In the genomic region with DNA sequence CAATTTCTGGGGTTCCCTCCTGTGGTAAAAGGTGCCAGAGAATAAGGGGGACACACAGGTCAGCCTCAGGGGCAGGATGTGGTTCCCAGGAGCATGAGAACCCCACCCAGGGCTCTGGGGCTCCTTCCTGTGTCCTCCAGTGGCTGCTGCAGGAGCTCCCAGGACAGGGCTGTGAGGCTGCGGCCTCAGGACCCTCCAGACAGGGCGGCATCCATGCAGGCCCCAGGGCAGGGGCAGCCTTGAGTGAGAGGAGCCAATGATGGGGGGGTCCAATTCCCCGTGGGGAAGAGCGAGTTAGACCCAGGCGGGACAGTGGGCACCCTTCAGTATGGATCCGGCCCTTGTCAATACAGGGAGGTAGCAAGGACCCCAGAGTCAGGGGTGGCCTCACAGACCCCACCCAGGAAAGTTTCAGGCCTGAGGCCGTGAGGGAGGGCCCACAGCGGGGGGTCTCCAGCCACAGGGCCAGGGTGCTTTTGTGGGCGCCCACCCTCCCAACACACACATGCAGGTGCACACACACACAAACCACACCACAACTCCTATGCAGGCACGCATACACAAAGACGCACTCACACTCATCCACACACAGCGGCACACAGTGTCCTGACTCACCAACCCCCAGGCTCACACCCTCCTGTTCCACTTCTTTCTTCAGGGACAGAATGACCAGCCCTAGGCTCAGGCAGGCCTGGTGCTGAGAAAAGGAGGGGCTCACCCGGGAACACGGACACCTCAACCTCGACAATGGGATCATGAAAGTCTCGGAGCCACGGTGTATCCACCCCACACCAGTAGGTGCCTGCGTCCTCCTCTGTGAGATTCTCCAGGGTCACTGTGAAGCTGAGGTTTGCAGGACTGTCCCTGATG, we compare ENCODE assay signal across 37 cellular contexts. TPM values are rescaled to one million over a fixed set of nuclear protein-coding genes. Genes with fewer than 3 reads are reported as not detected.
"Had no signal": no experiment of that assay in that cellular context is flagged by ENCODE, and none has a peak within 500 bp of the region (broad histone marks: within the 10 kb centered on the region; RNA-seq: fewer than 3 reads in every experiment).

No MANE protein-coding gene starts in this region.

- H3K9me3 ChIP-seq: ascending aorta, left lung, mucosa of descending colon, right lobe of liver, testis, transverse colon had no signal

- ATAC-seq: esophagus mucosa; stimulated activated naive CD8-positive, alpha-beta T cell treated with anti-CD3 and anti-CD28 coated beads, Interleukin-15, Interleukin-2, amounts not matched to agents 100 U/mL and 50 U/mL, for 24 hours had no signal

- H3K27ac ChIP-seq: ascending aorta, brain microvascular endothelial cell, left lung, right lobe of liver, testis, transverse colon, VCaP had no signal

- H3K36me3 ChIP-seq: ascending aorta, brain microvascular endothelial cell, left lung, right lobe of liver, transverse colon had no signal

- H3K36me3 Mint-ChIP-seq: activated naive CD4-positive, alpha-beta T cell treated with anti-CD3 and anti-CD28 coated beads, Interleukin-2, amount 10 ng/mL, durations not matched to agents 7 days and 5 days; activated naive CD8-positive, alpha-beta T cell treated with anti-CD3 and anti-CD28 coated beads, Interleukin-2, amount 10 ng/mL, durations not matched to agents 7 days and 5 days had no signal

- H3K4me3 Mint-ChIP-seq: activated naive CD4-positive, alpha-beta T cell treated with anti-CD3 and anti-CD28 coated beads, Interleukin-2, amount 10 ng/mL, durations not matched to agents 7 days and 5 days; activated naive CD8-positive, alpha-beta T cell treated with anti-CD3 and anti-CD28 coated beads, Interleukin-2, amount 10 ng/mL, durations not matched to agents 7 days and 5 days; endodermal cell; nephron progenitor cell; T-helper 1 cell treated with Interleukin-12 subunit alpha and Interleukin-12 subunit beta and Interleukin-4 antibody, amounts not matched to agents 30 μg/mL and 1 μg/mL, for 36 hours had no signal

- H3K27ac Mint-ChIP-seq: activated naive CD4-positive, alpha-beta T cell treated with anti-CD3 and anti-CD28 coated beads, Interleukin-2, amount 10 ng/mL, durations not matched to agents 7 days and 5 days; endodermal cell; nephron progenitor cell; T-helper 1 cell treated with Interleukin-12 subunit alpha and Interleukin-12 subunit beta and Interleukin-4 antibody, amounts not matched to agents 30 μg/mL and 1 μg/mL, for 36 hours had no signal

- DNase-seq: activated CD4-positive, alpha-beta T cell treated with anti-CD3 and anti-CD28 coated beads for 4 hours; activated CD4-positive, alpha-beta T cell treated with anti-CD3 and anti-CD28 coated beads, Interleukin-2, amount 50 U/mL, for 4 hours; activated CD8-positive, alpha-beta memory T cell treated with anti-CD3 and anti-CD28 coated beads, Interleukin-2, amount 50 U/mL, for 4 hours; activated gamma-delta T cell; activated naive CD4-positive, alpha-beta T cell treated with anti-CD3 and anti-CD28 coated beads, Interleukin-2, amount 10 ng/mL, durations not matched to agents 7 days and 5 days; activated naive CD8-positive, alpha-beta T cell treated with anti-CD3 and anti-CD28 coated beads, Interleukin-2, amount 10 ng/mL, durations not matched to agents 7 days and 5 days; activated T-cell treated with anti-CD3 and anti-CD28 coated beads, Interleukin-2, amount 50 U/mL, for 1 hour; brain microvascular endothelial cell; caudate nucleus; foreskin fibroblast; head of caudate nucleus; hippocampal formation; left lung; mucosa of descending colon; nephron progenitor cell; occipital lobe; stimulated activated CD4-positive, alpha-beta T cell treated with anti-CD3 and anti-CD28 coated beads, Interleukin-12 subunit alpha, Interleukin-12 subunit beta, amount 100 ng/mL, for 4 hours; stimulated activated CD4-positive, alpha-beta T cell treated with anti-CD3 and anti-CD28 coated beads, Interleukin-4, amount 100 ng/mL, for 1 hour; stimulated activated naive CD8-positive, alpha-beta T cell treated with anti-CD3 and anti-CD28 coated beads, Interleukin-15, Interleukin-2, amounts not matched to agents 100 U/mL and 50 U/mL, for 24 hours; SW 1271; T-helper 9 cell; testis; transverse colon had no signal

- FAIRE-seq: TTC549 had no signal

- H3K4me3 ChIP-seq: mucosa of descending colon, right lobe of liver, testis, transverse colon had no signal

- H3K9me3 Mint-ChIP-seq: activated naive CD4-positive, alpha-beta T cell treated with anti-CD3 and anti-CD28 coated beads, Interleukin-2, amount 10 ng/mL, durations not matched to agents 7 days and 5 days; activated naive CD8-positive, alpha-beta T cell treated with anti-CD3 and anti-CD28 coated beads, Interleukin-2, amount 10 ng/mL, durations not matched to agents 7 days and 5 days; endodermal cell; nephron progenitor cell; T-helper 1 cell treated with Interleukin-12 subunit alpha and Interleukin-12 subunit beta and Interleukin-4 antibody, amounts not matched to agents 30 μg/mL and 1 μg/mL, for 36 hours had no signal

- H3K4me1 ChIP-seq: ascending aorta, right lobe of liver, testis, transverse colon had no signal

- H3K27me3 ChIP-seq: ascending aorta, brain microvascular endothelial cell, left lung, right lobe of liver, testis, transverse colon had no signal

RNA-seq across cellular contexts. Expression of a gene that starts 1.8 kb away (rescaled TPM):
- total RNA-seq: activated CD8-positive, alpha-beta memory T cell treated with anti-CD3 and anti-CD28 coated beads for 36 hours; ascending aorta; endodermal cell; kidney epithelial cell; lung microvascular endothelial cell; myocyte had no signal

RNA-seq across cellular contexts. Expression of a gene that starts 12.9 kb away (rescaled TPM):
- total RNA-seq: activated CD8-positive, alpha-beta memory T cell treated with anti-CD3 and anti-CD28 coated beads for 36 hours; activated naive CD8-positive, alpha-beta T cell treated with anti-CD3 and anti-CD28 coated beads, Interleukin-2, amount 10 ng/mL, durations not matched to agents 7 days and 5 days; ascending aorta; endodermal cell; esophagus mucosa; kidney epithelial cell; lung microvascular endothelial cell; myocyte; occipital lobe; renal cortical epithelial cell; skeletal muscle tissue had no signal

RNA-seq across cellular contexts. Expression of a gene that starts 23.2 kb away (rescaled TPM):
- total RNA-seq: activated CD8-positive, alpha-beta memory T cell treated with anti-CD3 and anti-CD28 coated beads for 36 hours; activated naive CD8-positive, alpha-beta T cell treated with anti-CD3 and anti-CD28 coated beads, Interleukin-2, amount 10 ng/mL, durations not matched to agents 7 days and 5 days; ascending aorta; endodermal cell; esophagus mucosa; kidney epithelial cell; lung microvascular endothelial cell; mesenteric fat pad; mucosa of descending colon; myocyte; occipital lobe; renal cortical epithelial cell; skeletal muscle tissue; testis; transverse colon had no signal

RNA-seq across cellular contexts. Expression of a gene that starts 48.0 kb away (rescaled TPM):
- total RNA-seq: activated CD8-positive, alpha-beta memory T cell treated with anti-CD3 and anti-CD28 coated beads for 36 hours; activated naive CD8-positive, alpha-beta T cell treated with anti-CD3 and anti-CD28 coated beads, Interleukin-2, amount 10 ng/mL, durations not matched to agents 7 days and 5 days; ascending aorta; endodermal cell; esophagus mucosa; kidney epithelial cell; lung microvascular endothelial cell; mesenteric fat pad; mucosa of descending colon; myocyte; occipital lobe; renal cortical epithelial cell; right lobe of liver; skeletal muscle tissue; testis; transverse colon had no signal
